ENCODE assay signal across 8 cellular contexts in genomic region chr16:47492428-47493357, GRCh38. TPM values are rescaled to one million over a fixed set of nuclear protein-coding genes. Genes with fewer than 3 reads are reported as not detected.
DNase-seq lines count a peak whose midpoint lies in the region; ATAC-seq and TF ChIP-seq lines count a peak whose summit lies in the region.

No MANE protein-coding gene starts in this region.

- CTCF ChIA-PET in RWPE1 (lab: Yijun Ruan, JAX) = interaction anchor here (0.6 to 0.7 kb wide), 2 partner anchors 555 to 674 kb away, joined by 3 read pairs; no protein-coding TSS in a partner anchor

- DNase-seq in GM12865 (ENCODE audit: low read depth) (peak; percentile 93), HT-29 (ENCODE audit: low spot score) (peak; percentile 11), adipocyte (ENCODE audit: low read depth) (peak; percentile 54), lower leg skin (ENCODE audit: low spot score in 2 of 2) (peak; percentile 75 to 93), type B pancreatic cell (ENCODE audit: extremely low spot score, unreplicated experiment) (no peak), RWPE1 (ENCODE audit: low spot score) (no peak), NCI-H526 treated with DMSO at 0.1 percent for 48 hours (lab: John Stamatoyannopoulos, UW) (no peak)

- H3K9me3 ChIP-seq in adipocyte (ENCODE audit: control insufficient read depth, low read length) = peaks cover 22% of the 10 kb centered on the region

- TF ChIP-seq CTCF in GM12865 (IDR thresholded peaks at IDR 0.05; ENCODE audit: insufficient read depth, low read depth, low read length, missing control alignments) = no peak
- TF ChIP-seq CTCF in lower leg skin (IDR thresholded peaks at IDR 0.05) = no peak
- no peak for TF ChIP-seq CTCF in type B pancreatic cell (conservative IDR thresholded peaks at IDR 0.05)
- no peak for TF ChIP-seq CTCF in RWPE1 (conservative IDR thresholded peaks at IDR 0.05; ENCODE audit: low read depth)

- 83 to 87% methylated on average over 10 of the region's 10 CpGs for WGBS in lower leg skin, 2 donors

- H3K9me3 Mint-ChIP-seq in type B pancreatic cell = peaks cover 8% of the 10 kb centered on the region

- peak; percentile 52 for ATAC-seq in GM21367 (IDR thresholded peaks at IDR 0.05; ENCODE audit: unreplicated experiment)

- peaks cover 17% of the 10 kb centered on the region for H3K36me3 Mint-ChIP-seq in type B pancreatic cell

- H3K36me3 ChIP-seq in adipocyte (ENCODE audit: control insufficient read depth, insufficient read depth, low read length, severe bottlenecking) = peaks cover 17% of the 10 kb centered on the region

- intact Hi-C loops in lower leg skin (cut with DNase I; ENCODE audit: low total_unique reads) = no loop called here

- TF ChIP-seq POLR2A in lower leg skin (IDR thresholded peaks at IDR 0.05) = no peak

- H3K27ac ChIP-seq in RWPE1 = no peak overlapping the region

- peak overlapping the region; percentile 69 for H3K4me3 ChIP-seq in GM12865 (ENCODE audit: low read depth, low read length)
- H3K4me3 ChIP-seq in adipocyte (ENCODE audit: low read length) = peak overlapping the region; percentile 48
- no peak overlapping the region for H3K4me3 ChIP-seq in lower leg skin (ENCODE audit: low read depth, poor library complexity, severe bottlenecking)

- peak overlapping the region; percentile 40 for H3K27ac Mint-ChIP-seq in type B pancreatic cell

- no peaks in the 10 kb centered on the region for H3K27me3 ChIP-seq in adipocyte (replicated peaks; ENCODE audit: control insufficient read depth, insufficient read depth, low read length)

- H3K4me1 Mint-ChIP-seq in type B pancreatic cell (ENCODE audit: unreplicated experiment) = peaks cover 10% of the 10 kb centered on the region

- H3K9ac ChIP-seq in adipocyte (ENCODE audit: low read length) = no peak overlapping the region

- POLR2A ChIA-PET in RWPE1 (lab: Yijun Ruan, JAX; ENCODE audit: low non-redundant PET) = no interaction called here

- peaks cover 9% of the 10 kb centered on the region for H3K4me1 ChIP-seq in adipocyte (ENCODE audit: control insufficient read depth, insufficient read depth, low read length)

- no peak overlapping the region for H3K4me3 Mint-ChIP-seq in type B pancreatic cell

- H3K27me3 Mint-ChIP-seq in type B pancreatic cell = no peaks in the 10 kb centered on the region

RNA-seq across cellular contexts. Expression of gene PHKB, which starts 31.6 kb away (rescaled TPM):
- total RNA-seq in HT-29 (2014; rRNA removed; shearing (Covaris generic)) = 19.3 and 24.9 TPM in 2 replicates
- total RNA-seq in lower leg skin = 10 to 100 TPM; 19.8 to 29.6 (median 25.2) TPM
- total RNA-seq in type B pancreatic cell (ENCODE audit: low replicate concordance) = 72.9 and 76.1 TPM in 2 replicates

RNA-seq across cellular contexts. Expression of gene ITFG1, which starts 31.8 kb away (rescaled TPM):
- total RNA-seq in HT-29 (2014; rRNA removed; shearing (Covaris generic)) = 10.4 and 11.3 TPM in 2 replicates
- total RNA-seq in lower leg skin (10 to 100 TPM; 31.7 to 66.0 (median 38.1) TPM), type B pancreatic cell (ENCODE audit: low replicate concordance) (46.6 and 47.1 TPM in 2 replicates)

Comparison
In these comparisons a context has a peak if more than half of its experiments do, and no peak if none do; other contexts are left out.
1. DNase-seq: peak in GM12865 (single experiment), HT-29 (single experiment), adipocyte (single experiment) and lower leg skin (2 of 2); none in type B pancreatic cell (single experiment), RWPE1 (single experiment) and NCI-H526 treated with DMSO at 0.1 percent for 48 hours (single experiment).